Comparison of ENCODE assay signal across 8 cellular contexts in genomic region chr15:43329222-43329959, GRCh38. TPM values are rescaled to one million over a fixed set of nuclear protein-coding genes. Genes with fewer than 3 reads are reported as not detected.
DNase-seq lines count a peak whose midpoint lies in the region; ATAC-seq and TF ChIP-seq lines count a peak whose summit lies in the region.

No MANE protein-coding gene starts in this region.

- no peak for ATAC-seq in CD8-positive, alpha-beta T cell
- ATAC-seq in HG03280 (IDR thresholded peaks at IDR 0.05; ENCODE audit: unreplicated experiment) (no peak), GM19397 (IDR thresholded peaks at IDR 0.05; ENCODE audit: unreplicated experiment) (no peak)

- TF ChIP-seq CTCF in CD8-positive, alpha-beta T cell (IDR thresholded peaks at IDR 0.05) = no peak
- TF ChIP-seq CTCF in KMS-11 (conservative IDR thresholded peaks at IDR 0.05; ENCODE audit: low read depth, low read length) = no peak
- TF ChIP-seq CTCF in ascending aorta (IDR thresholded peaks at IDR 0.05) = no peak

- H3K27me3 ChIP-seq in CD8-positive, alpha-beta T cell (ENCODE audit: insufficient read depth, low read length) = no peaks in the 10 kb centered on the region
- H3K27me3 ChIP-seq in KMS-11 (ENCODE audit: insufficient read depth, low read depth) (no peaks in the 10 kb centered on the region), ascending aorta (no peaks in the 10 kb centered on the region), iPS-18a (ENCODE audit: control insufficient read depth, insufficient read depth, low read length) (no peaks in the 10 kb centered on the region), skeletal muscle tissue (ENCODE audit: control insufficient read depth in 3 of 3, insufficient read depth in 3 of 3, low read length in 3 of 3) (no peaks in the 10 kb centered on the region)

- POLR2A ChIA-PET in CD8-positive, alpha-beta T cell (lab: Charles Lee) = interaction anchor here (1.0 to 1.3 kb wide), 2 partner anchors 41 to 43 kb away, joined by 3 read pairs; partner anchors contain the start of genes TUBGCP4 and ZSCAN29

- peak overlapping the region; percentile 59; the same call in 1 of the 2 replicates for H3K4me2 ChIP-seq in KMS-11

- intact Hi-C loops in CD8-positive, alpha-beta T cell (cut with DNase I, micrococcal nuclease) = no loop called here
- intact Hi-C loops in ascending aorta (cut with DNase I) = no loop called here

- H3K27me3 Mint-ChIP-seq in CD8-positive, alpha-beta T cell (ENCODE audit: low read depth) = no peaks in the 10 kb centered on the region

- peak overlapping the region; percentile 100 for H3K27ac Mint-ChIP-seq in CD8-positive, alpha-beta T cell

- in situ Hi-C loops in ACHN (cut with HindIII; ENCODE audit: low pct_ligation_motif_present, low pct_unique_long_range_greater_than_20kb, low sequenced_read_pairs) = no loop called here

- DNase-seq in CD8-positive, alpha-beta T cell = peak in 1 of 7 experiments; percentile 20
- DNase-seq in ascending aorta (ENCODE audit: low spot score in 2 of 2) = no peak
- DNase-seq in ACHN = no peak

- H3K4me3 ChIP-seq in CD8-positive, alpha-beta T cell (ENCODE audit: low read depth, low read length) = peak overlapping the region; percentile 74
- H3K4me3 ChIP-seq in KMS-11 (IDR thresholded peaks at IDR 0.05; ENCODE audit: insufficient read depth, low read depth, low read length) = no peak overlapping the region
- H3K4me3 ChIP-seq in ascending aorta = peak overlapping the region; percentile 70 to 86
- peak overlapping the region; percentile 90 for H3K4me3 ChIP-seq in iPS-18a (ENCODE audit: low read length)
- H3K4me3 ChIP-seq in skeletal muscle tissue (ENCODE audit: low read length in 3 of 3) = peak overlapping the region; percentile 95 to 98 (median 95)

- peaks cover 26% of the 10 kb centered on the region for H3K36me3 Mint-ChIP-seq in CD8-positive, alpha-beta T cell

- H3K4me1 ChIP-seq in CD8-positive, alpha-beta T cell (ENCODE audit: insufficient read depth, low read length) = peaks cover 23% of the 10 kb centered on the region
- H3K4me1 ChIP-seq in KMS-11 (ENCODE audit: low read depth, poor library complexity, severe bottlenecking) (no peaks in the 10 kb centered on the region), ascending aorta (peaks cover 14 to 23% of the 10 kb centered on the region in 2 donors), iPS-18a (ENCODE audit: control insufficient read depth, low read depth, low read length) (peaks cover 9% of the 10 kb centered on the region), skeletal muscle tissue (ENCODE audit: control insufficient read depth in 3 of 3, insufficient read depth in 3 of 3, low read length in 3 of 3) (peaks cover 30 to 51% (median 34%) of the 10 kb centered on the region in 3 donors)

- H3K9me3 Mint-ChIP-seq in CD8-positive, alpha-beta T cell = no peaks in the 10 kb centered on the region

- no peaks in the 10 kb centered on the region for H3K36me3 ChIP-seq in CD8-positive, alpha-beta T cell (ENCODE audit: insufficient read depth, low read length)
- no peaks in the 10 kb centered on the region for H3K36me3 ChIP-seq in KMS-11 (ENCODE audit: insufficient read depth)
- no peaks in the 10 kb centered on the region for H3K36me3 ChIP-seq in ascending aorta
- peaks cover 6% of the 10 kb centered on the region for H3K36me3 ChIP-seq in iPS-18a (ENCODE audit: control insufficient read depth, low read depth, low read length)
- peaks cover 0 to 8% (median 0%) of the 10 kb centered on the region in 3 donors for H3K36me3 ChIP-seq in skeletal muscle tissue (ENCODE audit: control insufficient read depth in 3 of 3, insufficient read depth in 3 of 3, low read length in 3 of 3)

- no peaks in the 10 kb centered on the region for H3K79me2 ChIP-seq in KMS-11 (ENCODE audit: insufficient read depth, low read depth)

- H2AFZ ChIP-seq in KMS-11 (ENCODE audit: low read depth) = peak overlapping the region; percentile 97

- peak overlapping the region; percentile 98 for H3K4me3 Mint-ChIP-seq in CD8-positive, alpha-beta T cell

- H4K20me1 ChIP-seq in KMS-11 (ENCODE audit: insufficient read depth) = no peaks in the 10 kb centered on the region

- H3K9ac ChIP-seq in KMS-11 = no peak overlapping the region; the same call in 1 of the 2 replicates
- peak overlapping the region; percentile 80 for H3K9ac ChIP-seq in iPS-18a (ENCODE audit: low read length)
- peak overlapping the region; percentile 92 to 94 (median 93) for H3K9ac ChIP-seq in skeletal muscle tissue (ENCODE audit: low read depth in 1 of 3, low read length in 3 of 3)

- CTCF ChIA-PET in CD8-positive, alpha-beta T cell (lab: Charles Lee) = no interaction called here

- no peaks in the 10 kb centered on the region for H3K9me3 ChIP-seq in CD8-positive, alpha-beta T cell (ENCODE audit: low read length)
- no peaks in the 10 kb centered on the region for H3K9me3 ChIP-seq in ascending aorta
- no peaks in the 10 kb centered on the region for H3K9me3 ChIP-seq in iPS-18a (ENCODE audit: control insufficient read depth, low read depth, low read length)
- no peaks in the 10 kb centered on the region for H3K9me3 ChIP-seq in skeletal muscle tissue (ENCODE audit: control insufficient read depth in 3 of 3, low read length in 3 of 3)

- peaks cover 42% of the 10 kb centered on the region for H3K4me1 Mint-ChIP-seq in CD8-positive, alpha-beta T cell (ENCODE audit: low read depth)

- peak overlapping the region; percentile 89 for H3K27ac ChIP-seq in CD8-positive, alpha-beta T cell (ENCODE audit: low read depth, low read length)
- no peak overlapping the region for H3K27ac ChIP-seq in KMS-11
- peak overlapping the region; percentile 93 to 94 for H3K27ac ChIP-seq in ascending aorta
- no peak overlapping the region for H3K27ac ChIP-seq in iPS-18a (ENCODE audit: low read length)
- H3K27ac ChIP-seq in skeletal muscle tissue (ENCODE audit: low read depth, low read length) = peak overlapping the region; percentile 92

RNA-seq across cellular contexts. Expression of gene LCMT2, which starts 1.0 kb away (rescaled TPM):
- 1 to 10 TPM; 7.0 to 7.6 TPM for total RNA-seq in CD8-positive, alpha-beta T cell
- total RNA-seq in ascending aorta (1.2 TPM), skeletal muscle tissue (5.7 TPM)

RNA-seq across cellular contexts. Expression of gene TGM7, which starts 27.3 kb away (rescaled TPM):
- total RNA-seq in CD8-positive, alpha-beta T cell = not detected
- total RNA-seq in ascending aorta = not detected
- total RNA-seq in skeletal muscle tissue = not detected

RNA-seq across cellular contexts. Expression of gene ZSCAN29, which starts 41.5 kb away (rescaled TPM):
- 1 to 10 TPM; 9.7 to 9.8 TPM for total RNA-seq in CD8-positive, alpha-beta T cell
- total RNA-seq in ascending aorta (7.8 TPM), skeletal muscle tissue (28.7 TPM)

RNA-seq across cellular contexts. Expression of gene TUBGCP4, which starts 41.5 kb away (rescaled TPM):
- total RNA-seq in CD8-positive, alpha-beta T cell = 1 to 10 TPM; 3.9 to 5.8 TPM
- 13.4 TPM for total RNA-seq in ascending aorta
- total RNA-seq in skeletal muscle tissue = 11.5 TPM

Comparison
In these comparisons a context has a peak if more than half of its experiments do, and no peak if none do; other contexts are left out.
1. H3K27ac ChIP-seq: peak in CD8-positive, alpha-beta T cell (single experiment), ascending aorta (2 of 2) and skeletal muscle tissue (single experiment); none in KMS-11 (single experiment) and iPS-18a (single experiment).